Comparison of ENCODE assay signal across 2 cellular contexts in the genomic region with DNA sequence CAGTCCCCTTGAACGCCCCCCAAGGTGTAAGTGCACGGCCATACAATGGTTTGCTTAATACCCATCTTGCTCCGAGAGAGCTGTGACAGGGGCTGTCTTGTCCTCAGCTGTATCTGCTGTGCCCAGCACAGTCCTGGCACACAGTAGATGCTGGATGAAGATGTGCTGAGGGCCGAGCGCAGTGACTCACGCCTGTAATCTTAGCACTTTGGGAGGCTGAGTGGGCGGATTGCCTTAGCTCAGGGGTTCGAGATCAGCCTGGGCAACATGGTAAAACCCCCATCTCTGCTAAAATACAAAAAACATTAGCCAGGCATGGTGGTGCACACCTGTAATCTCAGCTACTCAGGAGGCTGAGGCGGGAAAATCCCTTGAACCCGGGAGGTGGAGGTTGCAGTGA.
TF ChIP-seq lines count a peak whose summit lies in the region.

No MANE protein-coding gene starts in this region.

TF ChIP-seq in WTC11, 78 proteins besides CTCF, POLR2A, EP300 and RAD21 (continued from another document and continues in another):
- TF ChIP-seq, protein P1, sequence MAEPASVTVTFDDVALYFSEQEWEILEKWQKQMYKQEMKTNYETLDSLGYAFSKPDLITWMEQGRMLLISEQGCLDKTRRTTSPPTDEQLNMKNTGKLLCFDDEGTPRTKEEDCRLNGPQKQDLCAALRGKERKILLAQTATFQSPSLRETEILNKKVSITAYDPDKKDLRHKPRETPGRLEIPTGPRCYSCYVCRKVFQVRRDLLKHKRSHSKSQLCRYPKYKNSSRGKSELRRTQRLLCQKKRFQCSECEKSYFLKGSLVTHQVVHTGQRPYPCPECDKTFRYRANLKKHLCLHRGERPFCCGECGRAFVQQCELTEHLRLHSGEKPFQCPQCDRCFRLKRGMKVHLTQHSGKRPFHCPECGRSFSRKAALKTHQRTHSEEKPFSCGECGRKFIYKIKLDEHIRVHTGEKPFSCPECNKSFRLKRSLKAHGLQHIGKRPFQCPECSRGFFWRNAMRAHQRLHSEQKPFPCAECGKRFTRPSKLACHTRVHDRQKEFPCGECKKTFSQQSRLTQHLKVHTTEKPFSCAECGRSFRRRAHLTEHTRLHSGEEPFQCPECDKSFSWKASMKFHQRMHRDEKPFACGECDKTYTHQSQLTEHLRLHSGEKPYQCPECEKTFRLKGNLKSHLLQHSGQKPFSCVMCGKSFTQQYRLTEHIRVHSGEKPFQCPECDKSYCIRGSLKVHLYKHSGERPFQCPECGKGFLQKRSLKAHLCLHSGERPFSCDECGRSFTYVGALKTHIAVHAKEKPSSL (CRISPR knock-in tag; conservative IDR thresholded peaks at IDR 0.05), result no peak
- no peak for TF ChIP-seq FOXJ3 (CRISPR knock-in tag; IDR thresholded peaks at IDR 0.05; ENCODE audit: borderline replicate concordance)
- TF ChIP-seq ATF6 (CRISPR knock-in tag; IDR thresholded peaks at IDR 0.05), result no peak
- no peak for TF ChIP-seq MXD4 (CRISPR knock-in tag; IDR thresholded peaks at IDR 0.05; ENCODE audit: borderline replicate concordance)
- no peak for TF ChIP-seq ZNF671 (CRISPR knock-in tag; IDR thresholded peaks at IDR 0.05)
- TF ChIP-seq E2F4 (CRISPR knock-in tag; IDR thresholded peaks at IDR 0.05; ENCODE audit: borderline replicate concordance, low read depth), result no peak
- no peak for TF ChIP-seq ERG (CRISPR knock-in tag; IDR thresholded peaks at IDR 0.05)
- no peak for TF ChIP-seq PRDM15 (CRISPR knock-in tag; IDR thresholded peaks at IDR 0.05)
- TF ChIP-seq GTF2I (CRISPR knock-in tag; conservative IDR thresholded peaks at IDR 0.05), result no peak
- no peak for TF ChIP-seq FOXP1 (CRISPR knock-in tag; IDR thresholded peaks at IDR 0.05; ENCODE audit: borderline replicate concordance)
- TF ChIP-seq ZNF138 (CRISPR knock-in tag; conservative IDR thresholded peaks at IDR 0.05), result no peak

TF ChIP-seq in liver, 16 proteins besides CTCF, POLR2A, EP300 and RAD21 (continued from another document):
- TF ChIP-seq, protein P2, sequence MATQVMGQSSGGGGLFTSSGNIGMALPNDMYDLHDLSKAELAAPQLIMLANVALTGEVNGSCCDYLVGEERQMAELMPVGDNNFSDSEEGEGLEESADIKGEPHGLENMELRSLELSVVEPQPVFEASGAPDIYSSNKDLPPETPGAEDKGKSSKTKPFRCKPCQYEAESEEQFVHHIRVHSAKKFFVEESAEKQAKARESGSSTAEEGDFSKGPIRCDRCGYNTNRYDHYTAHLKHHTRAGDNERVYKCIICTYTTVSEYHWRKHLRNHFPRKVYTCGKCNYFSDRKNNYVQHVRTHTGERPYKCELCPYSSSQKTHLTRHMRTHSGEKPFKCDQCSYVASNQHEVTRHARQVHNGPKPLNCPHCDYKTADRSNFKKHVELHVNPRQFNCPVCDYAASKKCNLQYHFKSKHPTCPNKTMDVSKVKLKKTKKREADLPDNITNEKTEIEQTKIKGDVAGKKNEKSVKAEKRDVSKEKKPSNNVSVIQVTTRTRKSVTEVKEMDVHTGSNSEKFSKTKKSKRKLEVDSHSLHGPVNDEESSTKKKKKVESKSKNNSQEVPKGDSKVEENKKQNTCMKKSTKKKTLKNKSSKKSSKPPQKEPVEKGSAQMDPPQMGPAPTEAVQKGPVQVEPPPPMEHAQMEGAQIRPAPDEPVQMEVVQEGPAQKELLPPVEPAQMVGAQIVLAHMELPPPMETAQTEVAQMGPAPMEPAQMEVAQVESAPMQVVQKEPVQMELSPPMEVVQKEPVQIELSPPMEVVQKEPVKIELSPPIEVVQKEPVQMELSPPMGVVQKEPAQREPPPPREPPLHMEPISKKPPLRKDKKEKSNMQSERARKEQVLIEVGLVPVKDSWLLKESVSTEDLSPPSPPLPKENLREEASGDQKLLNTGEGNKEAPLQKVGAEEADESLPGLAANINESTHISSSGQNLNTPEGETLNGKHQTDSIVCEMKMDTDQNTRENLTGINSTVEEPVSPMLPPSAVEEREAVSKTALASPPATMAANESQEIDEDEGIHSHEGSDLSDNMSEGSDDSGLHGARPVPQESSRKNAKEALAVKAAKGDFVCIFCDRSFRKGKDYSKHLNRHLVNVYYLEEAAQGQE (IDR thresholded peaks at IDR 0.05), result no peak
- TF ChIP-seq JUND (IDR thresholded peaks at IDR 0.05) (no peak), TAF1 (conservative IDR thresholded peaks at IDR 0.05) (no peak), RXRA (IDR thresholded peaks at IDR 0.05) (no peak), HNF4A (conservative IDR thresholded peaks at IDR 0.05) (no peak), HNF4G (IDR thresholded peaks at IDR 0.05) (no peak), NR2F2 (IDR thresholded peaks at IDR 0.05) (no peak), FOXA2 (IDR thresholded peaks at IDR 0.05) (no peak), EGR1 (IDR thresholded peaks at IDR 0.05; ENCODE audit: low read depth in 2 of 2) (no peak)
- TF ChIP-seq, protein P3, sequence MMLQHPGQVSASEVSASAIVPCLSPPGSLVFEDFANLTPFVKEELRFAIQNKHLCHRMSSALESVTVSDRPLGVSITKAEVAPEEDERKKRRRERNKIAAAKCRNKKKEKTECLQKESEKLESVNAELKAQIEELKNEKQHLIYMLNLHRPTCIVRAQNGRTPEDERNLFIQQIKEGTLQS (IDR thresholded peaks at IDR 0.05), result no peak
